In genomic region chr7:22524353-22524939, GRCh38 we compare ENCODE assay signal across 1 cellular context. TPM values are rescaled to one million over a fixed set of nuclear protein-coding genes. Genes with fewer than 3 reads are reported as not detected.
"Had no signal": no experiment of that assay in that cellular context is flagged by ENCODE, and none has a peak within 500 bp of the region (broad histone marks: within the 10 kb centered on the region; RNA-seq: fewer than 3 reads in every experiment).

No MANE protein-coding gene starts in this region.

RNA-seq across cellular contexts. Expression of gene STEAP1B, which starts 24.5 kb away (rescaled TPM):
- total RNA-seq: left lobe of liver had no signal
